ENCODE assay signal across 24 cellular contexts in genomic region chr5:106755789-106756188, GRCh38.
DNase-seq lines count a peak whose midpoint lies in the region; ATAC-seq and TF ChIP-seq lines count a peak whose summit lies in the region.
"Had no signal": no experiment of that assay in that cellular context is flagged by ENCODE, and none has a peak within 500 bp of the region (broad histone marks: within the 10 kb centered on the region; RNA-seq: fewer than 3 reads in every experiment).

No MANE protein-coding gene starts in this region.

- intact Hi-C loops in tibial artery (cut with DNase I; ENCODE audit: low total_unique reads) (no loop called here), OCI-LY7 (cut with micrococcal nuclease; ENCODE audit: unreplicated experiment) (no loop called here), CD14-positive monocyte (cut with micrococcal nuclease) (no loop called here)

- H3K9me2 ChIP-seq in OCI-LY7 (ENCODE audit: insufficient read depth, low read length): no peaks in the 10 kb centered on the region
- H3K9me2 ChIP-seq: SK-N-SH had no signal

- no peaks in the 10 kb centered on the region for H3K79me2 ChIP-seq in OCI-LY7 (ENCODE audit: insufficient read depth, low read depth, low read length)

- no peaks in the 10 kb centered on the region for H3K9me3 ChIP-seq in tibial artery
- no peaks in the 10 kb centered on the region for H3K9me3 ChIP-seq in OCI-LY7 (ENCODE audit: low read length)
- H3K9me3 ChIP-seq: BE2C, SK-N-SH had no signal

- H3K4me1 Mint-ChIP-seq in CD14-positive monocyte: no peaks in the 10 kb centered on the region
- H3K4me1 Mint-ChIP-seq: CD8-positive, alpha-beta memory T cell; T-cell had no signal

- no peaks in the 10 kb centered on the region for H3K27me3 ChIP-seq in tibial artery
- H3K27me3 ChIP-seq: BE2C had no signal

- POLR2A ChIA-PET in OCI-LY7 (lab: Charles Lee): interaction anchor here (0.6 to 1.0 kb wide), 4 partner anchors 10 to 248 kb away, joined by 3 to 5 read pairs (median 3); no protein-coding TSS in a partner anchor

- H3K27ac ChIP-seq in tibial artery (no peak overlapping the region), OCI-LY7 (ENCODE audit: low read depth, low read length, poor library complexity, severe bottlenecking) (no peak overlapping the region)

- H2AFZ ChIP-seq in OCI-LY7 (ENCODE audit: low read length): no peak overlapping the region

- no peak for TF ChIP-seq CTCF in tibial artery (IDR thresholded peaks at IDR 0.05)
- no peak for TF ChIP-seq CTCF in OCI-LY7 (conservative IDR thresholded peaks at IDR 0.05; ENCODE audit: low read length)
- TF ChIP-seq CTCF in CD14-positive monocyte (IDR thresholded peaks at IDR 0.05): no peak

- ATAC-seq in HG03342 (IDR thresholded peaks at IDR 0.05; ENCODE audit: unreplicated experiment): no peak
- ATAC-seq: GM12878, PC-3, T-cell had no signal

- H3K36me3 ChIP-seq in tibial artery (no peaks in the 10 kb centered on the region), OCI-LY7 (ENCODE audit: insufficient read depth, low read length) (no peaks in the 10 kb centered on the region)
- H3K36me3 ChIP-seq: BE2C had no signal

- H3K4me2 ChIP-seq in OCI-LY7 (ENCODE audit: low read length): no peak overlapping the region
- H3K4me2 ChIP-seq: SK-N-SH had no signal

- H3K4me1 ChIP-seq in tibial artery (no peaks in the 10 kb centered on the region), OCI-LY7 (ENCODE audit: insufficient read depth, low read length, poor library complexity, severe bottlenecking) (no peaks in the 10 kb centered on the region)
- H3K4me1 ChIP-seq: BE2C had no signal

- no peak overlapping the region for H3K4me3 Mint-ChIP-seq in CD14-positive monocyte
- H3K4me3 Mint-ChIP-seq: CD8-positive, alpha-beta memory T cell; T-cell had no signal

- no peaks in the 10 kb centered on the region for H4K20me1 ChIP-seq in OCI-LY7 (ENCODE audit: insufficient read depth, low read length)

- no peaks in the 10 kb centered on the region for H3K36me3 Mint-ChIP-seq in CD14-positive monocyte
- H3K36me3 Mint-ChIP-seq: CD8-positive, alpha-beta memory T cell; T-cell had no signal

- CTCF ChIA-PET in OCI-LY7 (lab: Charles Lee; ENCODE audit: unreplicated experiment): no interaction called here

- H3K27me3 Mint-ChIP-seq in CD14-positive monocyte (ENCODE audit: low read depth in 3 of 3): no peaks in the 10 kb centered on the region
- H3K27me3 Mint-ChIP-seq: CD8-positive, alpha-beta memory T cell; T-cell had no signal

- H3K9me3 Mint-ChIP-seq in CD14-positive monocyte: peaks cover 0 to 2% (median 0%) of the 10 kb centered on the region in 7 donors
- H3K9me3 Mint-ChIP-seq: T-cell had no signal

- H3K27ac Mint-ChIP-seq in CD14-positive monocyte: peak overlapping the region in 1 of 7 donors; percentile 41
- H3K27ac Mint-ChIP-seq: CD8-positive, alpha-beta memory T cell; T-cell had no signal

- no TSS peak for BruUV-seq in OCI-LY7 (replicated peaks; lab: Mats Ljungman, UMichigan)

- no peak overlapping the region for H3K4me3 ChIP-seq in tibial artery
- no peak overlapping the region for H3K4me3 ChIP-seq in OCI-LY7 (ENCODE audit: low read depth, low read length, poor library complexity, severe bottlenecking)
- H3K4me3 ChIP-seq: GM12878 had no signal

- DNase-seq in DMS53 (lab: John Stamatoyannopoulos, UW) (peak; percentile 29), DMS53 treated with DMSO at 0.1 percent for 48 hours (lab: John Stamatoyannopoulos, UW; ENCODE audit: unreplicated experiment) (no peak), NCI-H2171 (lab: John Stamatoyannopoulos, UW) (peak; percentile 61), UCSD-AML1 (lab: John Stamatoyannopoulos, UW; ENCODE audit: unreplicated experiment) (peak; percentile 3), tibial artery (no peak), OCI-LY7 (ENCODE audit: low spot score) (no peak), CD14-positive monocyte (ENCODE audit: low spot score) (no peak)
- DNase-seq: 8988T; BE2C; CD8-positive, alpha-beta memory T cell; GF-D8; GOT3; KBM-7; MV-4-11; NCI-H1417; NCI-H1930; NCI-H748 treated with DMSO at 0.1 percent for 48 hours; PC-3; RPMI8226; SHP77 treated with DMSO at 0.1 percent for 48 hours; SK-N-SH; T-cell had no signal

Comparison
In these comparisons a context has a peak if more than half of its experiments do, and no peak if none do; other contexts are left out.
1. DNase-seq: peak in DMS53 (single experiment), NCI-H2171 (single experiment) and UCSD-AML1 (single experiment); none in DMS53 treated with DMSO at 0.1 percent for 48 hours (single experiment), tibial artery (0 of 2), OCI-LY7 (single experiment) and CD14-positive monocyte (single experiment).